ENCODE assay signal across 10 cellular contexts in the genomic region with DNA sequence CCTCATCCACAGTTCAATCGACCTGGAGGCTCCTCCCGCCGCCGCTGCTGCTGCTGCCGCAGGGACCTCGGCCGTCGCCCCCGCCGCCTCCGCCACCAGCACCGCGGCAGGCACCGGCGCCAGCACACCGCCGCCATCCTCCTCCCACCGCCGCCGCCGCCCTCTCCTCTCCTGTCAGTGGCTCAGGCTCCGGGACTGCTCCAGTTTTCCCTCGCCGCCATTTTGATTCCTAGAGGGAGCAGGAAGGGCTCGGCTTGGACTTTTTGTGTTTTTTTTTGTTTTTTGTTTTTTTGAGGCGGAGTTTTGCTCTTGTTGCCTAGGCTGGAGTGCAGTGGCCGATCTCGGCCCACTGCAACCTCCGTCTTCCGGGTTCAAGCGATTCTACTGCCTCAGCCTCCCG. TPM values are rescaled to one million over a fixed set of nuclear protein-coding genes. Genes with fewer than 3 reads are reported as not detected.
A peak's percentile ranks its signal among the peaks of the same experiment; 100 is the strongest.
DNase-seq lines count a peak whose midpoint lies in the region; ATAC-seq and TF ChIP-seq lines count a peak whose summit lies in the region.
"Had no signal": no experiment of that assay in that cellular context is flagged by ENCODE, and none has a peak within 500 bp of the region (broad histone marks: within the 10 kb centered on the region; RNA-seq: fewer than 3 reads in every experiment).

No MANE protein-coding gene starts in this region.

- no peaks in the 10 kb centered on the region for H3K27me3 Mint-ChIP-seq in CD4-positive, alpha-beta T cell
- H3K27me3 Mint-ChIP-seq in neural progenitor cell (ENCODE audit: insufficient read depth, low read depth), result peaks cover 4% of the 10 kb centered on the region

- intact Hi-C loops in CD4-positive, alpha-beta T cell (cut with DNase I, micrococcal nuclease), result no loop called here

- peak overlapping the region; percentile 50 for H3K4me3 Mint-ChIP-seq in CD4-positive, alpha-beta T cell
- no peak overlapping the region for H3K4me3 Mint-ChIP-seq in neural progenitor cell

- H3K79me2 ChIP-seq in neural progenitor cell (ENCODE audit: low read depth), result peaks cover 20% of the 10 kb centered on the region

- H3K4me3 ChIP-seq in brain microvascular endothelial cell (ENCODE audit: low read depth, low read length) (peak overlapping the region; percentile 26), neural progenitor cell (no peak overlapping the region)

- H3K36me3 ChIP-seq in brain microvascular endothelial cell (replicated peaks), result no peaks in the 10 kb centered on the region
- no peaks in the 10 kb centered on the region for H3K36me3 ChIP-seq in neural progenitor cell

- POLR2A ChIA-PET in CD4-positive, alpha-beta T cell (lab: Charles Lee), result interaction anchor here (1.4 kb wide), 1 partner anchor 144 kb away, joined by 7 read pairs; no protein-coding TSS in a partner anchor

- H3K27ac Mint-ChIP-seq in CD4-positive, alpha-beta T cell, result no peak overlapping the region
- no peak overlapping the region for H3K27ac Mint-ChIP-seq in neural progenitor cell

- H3K9ac ChIP-seq in neural progenitor cell, result no peak overlapping the region

- H3K36me3 Mint-ChIP-seq in CD4-positive, alpha-beta T cell (ENCODE audit: low read depth), result no peaks in the 10 kb centered on the region
- no peaks in the 10 kb centered on the region for H3K36me3 Mint-ChIP-seq in neural progenitor cell

- no peak overlapping the region for H3K4me2 ChIP-seq in neural progenitor cell

- TF ChIP-seq CTCF in CD4-positive, alpha-beta T cell (IDR thresholded peaks at IDR 0.05), result no peak
- TF ChIP-seq CTCF in brain microvascular endothelial cell (IDR thresholded peaks at IDR 0.05; ENCODE audit: low read depth, low read length, missing control alignments), result no peak
- TF ChIP-seq CTCF in neural progenitor cell (IDR thresholded peaks at IDR 0.05), result no peak

- peaks cover 3% of the 10 kb centered on the region for H3K9me3 Mint-ChIP-seq in CD4-positive, alpha-beta T cell
- no peaks in the 10 kb centered on the region for H3K9me3 Mint-ChIP-seq in neural progenitor cell

- no peaks in the 10 kb centered on the region for H3K27me3 ChIP-seq in CD4-positive, alpha-beta T cell (ENCODE audit: control insufficient read depth, insufficient read depth, low read length)
- H3K27me3 ChIP-seq in brain microvascular endothelial cell (replicated peaks) (no peaks in the 10 kb centered on the region), neural progenitor cell (no peaks in the 10 kb centered on the region)

- no peak for ATAC-seq in CD4-positive, alpha-beta T cell (ENCODE audit: poor library complexity)
- no peak for ATAC-seq in HG03521 (IDR thresholded peaks at IDR 0.05; ENCODE audit: unreplicated experiment)
- ATAC-seq: SK-N-SH treated with all-trans-retinoic acid at 6 μM for 48 hours had no signal

- no peaks in the 10 kb centered on the region for H3K9me3 ChIP-seq in CD4-positive, alpha-beta T cell (ENCODE audit: control insufficient read depth, low read length)
- no peaks in the 10 kb centered on the region for H3K9me3 ChIP-seq in neural progenitor cell (ENCODE audit: low read depth)

- H4K20me1 ChIP-seq in neural progenitor cell (ENCODE audit: low read depth), result peaks cover 14% of the 10 kb centered on the region

- peak in 4 of 10 experiments; percentile 12 to 36 (median 13) for DNase-seq in CD4-positive, alpha-beta T cell
- DNase-seq in NCI-H2227 treated with DMSO at 0.1 percent for 48 hours (lab: John Stamatoyannopoulos, UW) (peak; percentile 37), brain microvascular endothelial cell (no peak), neural progenitor cell (ENCODE audit: low spot score) (peak; percentile 19), NOMO-1 treated with dmso at 0.1 percent for 144 hours (lab: John Stamatoyannopoulos, UW; ENCODE audit: unreplicated experiment) (no peak), GM19240 (ENCODE audit: insufficient read length, low spot score) (no peak), NCI-H345 (lab: John Stamatoyannopoulos, UW) (no peak)
- DNase-seq: islet precursor cell had no signal

- H3K4me1 Mint-ChIP-seq in CD4-positive, alpha-beta T cell (ENCODE audit: low read depth), result peaks cover 16% of the 10 kb centered on the region
- peaks cover 14% of the 10 kb centered on the region for H3K4me1 Mint-ChIP-seq in neural progenitor cell

- H2AFZ ChIP-seq in neural progenitor cell (replicated peaks), result no peak overlapping the region

- in situ Hi-C loops in brain microvascular endothelial cell (cut with HindIII; ENCODE audit: low pct_ligation_motif_present, low sequenced_read_pairs), result no loop called here

- H3K4me1 ChIP-seq in neural progenitor cell, result peaks cover 7% of the 10 kb centered on the region

- CTCF ChIA-PET in CD4-positive, alpha-beta T cell (lab: Charles Lee), result interaction anchor here (0.6 kb wide), 1 partner anchor 133 kb away, joined by 5 read pairs; no protein-coding TSS in a partner anchor

- no peak overlapping the region for H3K27ac ChIP-seq in CD4-positive, alpha-beta T cell (ENCODE audit: low read depth, low read length)
- H3K27ac ChIP-seq in brain microvascular endothelial cell (no peak overlapping the region), neural progenitor cell (no peak overlapping the region)

- H3F3A ChIP-seq in neural progenitor cell (ENCODE audit: low read depth), result no peaks in the 10 kb centered on the region

RNA-seq across cellular contexts. Expression of gene MCM10, which starts 3.0 kb away (rescaled TPM):
- under 1 TPM; 0.16 to 0.50 TPM for total RNA-seq in CD4-positive, alpha-beta T cell
- total RNA-seq in neural progenitor cell (ENCODE audit: low replicate concordance), result 38.2 and 44.5 TPM in 2 replicates

RNA-seq across cellular contexts. Expression of gene OPTN, which starts 58.4 kb away (rescaled TPM):
- total RNA-seq in CD4-positive, alpha-beta T cell, result 10 to 100 TPM; 86.8 to 99.6 TPM
- total RNA-seq in neural progenitor cell (ENCODE audit: low replicate concordance), result 13.9 and 15.4 TPM in 2 replicates

Comparison
In these comparisons a context has a peak if more than half of its experiments do, and no peak if none do; other contexts are left out.
1. DNase-seq: peak in NCI-H2227 treated with DMSO at 0.1 percent for 48 hours (single experiment) and neural progenitor cell (single experiment); none in brain microvascular endothelial cell (single experiment), NOMO-1 treated with dmso at 0.1 percent for 144 hours (single experiment), GM19240 (single experiment) and NCI-H345 (single experiment).
2. RNA of gene MCM10, which starts 3.0 kb away (total RNA-seq): 38.2 to 44.5 TPM in neural progenitor cell; 0.16 to 0.50 TPM in CD4-positive, alpha-beta T cell; every median in the first group is over 10 times any median in the second.